ENCODE assay signal across 11 cellular contexts in genomic region chr1:94816030-94816429, GRCh38.
"Had no signal": no experiment of that assay in that cellular context is flagged by ENCODE, and none has a peak within 500 bp of the region (broad histone marks: within the 10 kb centered on the region; RNA-seq: fewer than 3 reads in every experiment).

No MANE protein-coding gene starts in this region.

- H3K9me3 ChIP-seq: HAP-1 had no signal

- H3K27ac ChIP-seq: GM23248 had no signal

- DNase-seq: GM23248, GOT3, H7, H9, HCEC 1CT, HFFc6 had no signal

- H3K4me2 ChIP-seq: GM23338 had no signal

- ATAC-seq: GM23338, HCT116 had no signal

- H2AFZ ChIP-seq: GM23248, GM23338 had no signal

- H3K9ac ChIP-seq: GM23248 had no signal

- H3K36me3 ChIP-seq: HAP-1 had no signal

- FAIRE-seq: H1, H54 had no signal

- H3K4me3 ChIP-seq: GM23248, GM23338, HAP-1 had no signal
